ENCODE assay signal across 9 cellular contexts in the genomic region with DNA sequence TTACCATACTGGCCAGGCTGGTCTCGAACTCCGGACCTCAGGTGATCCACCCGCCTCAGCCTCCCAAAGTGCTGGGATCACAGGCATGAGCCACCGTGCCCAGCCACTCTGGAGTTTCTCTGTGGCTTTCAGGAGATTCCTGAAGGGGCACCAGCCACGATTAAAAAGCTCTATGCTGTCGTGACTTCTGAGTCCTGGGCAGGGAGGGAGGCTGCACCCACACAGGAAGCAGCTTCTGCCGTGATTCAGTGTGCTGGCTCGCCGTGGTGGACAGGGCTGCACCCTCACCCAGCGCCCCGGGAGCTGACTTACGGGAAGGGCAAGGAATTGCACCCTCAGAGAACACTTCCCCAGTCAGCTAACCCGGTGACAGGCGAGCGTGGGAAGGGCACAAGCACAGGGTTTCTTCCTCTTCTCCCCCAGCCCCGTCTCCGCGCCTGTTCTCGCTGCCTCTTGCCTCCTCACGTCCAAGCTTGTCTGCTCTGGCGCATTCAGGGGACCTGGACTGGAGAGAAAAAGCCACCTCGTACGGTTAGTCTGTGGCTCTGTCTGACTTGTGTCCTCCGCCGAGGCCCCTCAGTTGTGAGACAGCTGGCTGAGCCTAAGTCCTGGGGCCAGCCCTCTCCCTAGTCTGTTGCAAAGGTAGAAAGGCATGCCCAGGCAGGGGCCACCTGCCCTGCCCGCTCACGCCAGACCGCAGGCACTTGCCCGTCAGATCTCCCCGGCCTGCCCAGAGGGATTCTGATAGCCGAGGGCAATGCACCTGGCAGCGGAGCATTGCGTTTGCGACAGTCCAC.
A peak's percentile ranks its signal among the peaks of the same experiment; 100 is the strongest.
DNase-seq lines count a peak whose midpoint lies in the region; ATAC-seq, FAIRE-seq and TF ChIP-seq lines count a peak whose summit lies in the region.
"Had no signal": no experiment of that assay in that cellular context is flagged by ENCODE, and none has a peak within 500 bp of the region (broad histone marks: within the 10 kb centered on the region; RNA-seq: fewer than 3 reads in every experiment).

No MANE protein-coding gene starts in this region.

- H3K4me3 ChIP-seq in BE2C (ENCODE audit: low read depth, low read length) = no peak overlapping the region
- no peak overlapping the region for H3K4me3 ChIP-seq in choroid plexus epithelial cell (ENCODE audit: low read depth, low read length)
- H3K4me3 ChIP-seq in muscle layer of duodenum (ENCODE audit: low read depth in 1 of 2, low read length in 2 of 2) = peak overlapping the region in 1 of 2 donors; percentile 7

- peak; percentile 38 for DNase-seq in BE2C
- peak; percentile 83 for DNase-seq in NCI-H2196 (lab: John Stamatoyannopoulos, UW; ENCODE audit: unreplicated experiment)
- DNase-seq in choroid plexus epithelial cell (ENCODE audit: low read depth) = peak; percentile 85
- no peak for DNase-seq in stimulated activated CD4-positive, alpha-beta T cell treated with anti-CD3 and anti-CD28 coated beads, Interleukin-4, amount 100 ng/mL, for 4 hours
- no peak for DNase-seq in GM12891 (ENCODE audit: insufficient read length, low spot score)

- ATAC-seq in GM18867 (IDR thresholded peaks at IDR 0.05; ENCODE audit: unreplicated experiment) = no peak
- ATAC-seq in GM21360 (IDR thresholded peaks at IDR 0.05; ENCODE audit: unreplicated experiment) = no peak
- ATAC-seq: activated naive CD4-positive, alpha-beta T cell treated with anti-CD3 and anti-CD28 coated beads, Interleukin-2, amount 50 U/mL, for 72 hours had no signal

- H3K27me3 ChIP-seq in BE2C (no peaks in the 10 kb centered on the region), muscle layer of duodenum (ENCODE audit: low read depth, low read length) (no peaks in the 10 kb centered on the region)

- H3K4me1 ChIP-seq in BE2C = peaks cover 39% of the 10 kb centered on the region
- H3K4me1 ChIP-seq in muscle layer of duodenum (ENCODE audit: control insufficient read depth in 1 of 2, insufficient read depth in 2 of 2, low read length in 2 of 2) = peaks cover 0 to 9% of the 10 kb centered on the region in 2 donors

- H3K27ac ChIP-seq in muscle layer of duodenum (ENCODE audit: low read length) = peak overlapping the region; percentile 78

- no peaks in the 10 kb centered on the region for H3K36me3 ChIP-seq in BE2C
- no peaks in the 10 kb centered on the region for H3K36me3 ChIP-seq in muscle layer of duodenum (ENCODE audit: control insufficient read depth in 1 of 2, insufficient read depth in 2 of 2, low read length in 2 of 2)

- TF ChIP-seq CTCF in BE2C (IDR thresholded peaks at IDR 0.05; ENCODE audit: low read depth, low read length) (no peak), choroid plexus epithelial cell (conservative IDR thresholded peaks at IDR 0.05; ENCODE audit: low read depth, low read length) (no peak)

- H3K9me3 ChIP-seq in BE2C = no peaks in the 10 kb centered on the region
- no peaks in the 10 kb centered on the region for H3K9me3 ChIP-seq in muscle layer of duodenum (ENCODE audit: control insufficient read depth in 1 of 2, low read length in 2 of 2)

- no peak for TF ChIP-seq POLR2A in GM12891 (IDR thresholded peaks at IDR 0.05; ENCODE audit: low read depth, low read length)

- FAIRE-seq in GM12891 (lab: Jason Lieb, UNC) = no peak

TF ChIP-seq in GM12891, 5 proteins besides CTCF, POLR2A, EP300 and RAD21:
- no peak for TF ChIP-seq SPI1 (IDR thresholded peaks at IDR 0.05; ENCODE audit: low read depth, low read length)
- no peak for TF ChIP-seq PAX5 (IDR thresholded peaks at IDR 0.05; ENCODE audit: insufficient read depth, low read length, severe bottlenecking)
- TF ChIP-seq TAF1 (IDR thresholded peaks at IDR 0.05; ENCODE audit: low read depth, low read length) = no peak
- no peak for TF ChIP-seq POLR2AphosphoS5 (IDR thresholded peaks at IDR 0.05; ENCODE audit: low read depth, low read length)
- no peak for TF ChIP-seq POU2F2 (IDR thresholded peaks at IDR 0.05; ENCODE audit: low read depth, low read length)
TF ChIP-seq in GM12891: peak in this region for 0.

Comparison
In these comparisons a context has a peak if more than half of its experiments do, and no peak if none do; other contexts are left out.
1. DNase-seq: peak in BE2C (single experiment), NCI-H2196 (single experiment) and choroid plexus epithelial cell (single experiment); none in stimulated activated CD4-positive, alpha-beta T cell treated with anti-CD3 and anti-CD28 coated beads, Interleukin-4, amount 100 ng/mL, for 4 hours (0 of 2) and GM12891 (single experiment).